Comparison of ENCODE assay signal across 28 cellular contexts in the genomic region with DNA sequence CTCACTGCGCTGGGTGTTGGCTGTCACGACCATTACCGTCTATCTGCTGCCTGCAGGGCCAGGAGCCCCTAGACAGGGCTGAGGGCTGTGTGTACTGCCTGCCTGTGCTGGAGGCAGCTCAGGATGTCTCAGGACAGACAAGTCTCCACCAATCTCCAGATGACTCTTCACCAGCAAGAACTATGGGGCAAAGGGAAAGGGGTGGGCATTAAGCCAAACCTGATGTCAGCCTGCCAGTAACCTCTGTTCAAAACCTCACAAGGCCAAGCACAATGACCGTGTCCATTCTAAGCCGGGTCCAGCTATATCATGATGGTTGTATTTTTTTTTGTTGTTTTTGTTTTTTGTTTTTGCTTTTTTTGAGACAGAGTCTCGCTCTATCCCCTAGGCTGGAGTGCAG. TPM values are rescaled to one million over a fixed set of nuclear protein-coding genes. Genes with fewer than 3 reads are reported as not detected.
DNase-seq lines count a peak whose midpoint lies in the region; TF ChIP-seq lines count a peak whose summit lies in the region.
"Had no signal": no experiment of that assay in that cellular context is flagged by ENCODE, and none has a peak within 500 bp of the region (broad histone marks: within the 10 kb centered on the region; RNA-seq: fewer than 3 reads in every experiment).

No MANE protein-coding gene starts in this region.

- no peak overlapping the region for H3K4me3 ChIP-seq in adipocyte (ENCODE audit: low read length)
- no peak overlapping the region for H3K4me3 ChIP-seq in fibroblast of mammary gland (ENCODE audit: control insufficient read depth, low read depth, low read length)
- H3K4me3 ChIP-seq in osteoblast (ENCODE audit: insufficient read depth, low read length), result no peak overlapping the region
- H3K4me3 ChIP-seq in effector memory CD4-positive, alpha-beta T cell (ENCODE audit: insufficient read depth, low read depth, low read length, poor library complexity, severe bottlenecking), result no peak overlapping the region
- H3K4me3 ChIP-seq: coronary artery, smooth muscle cell, suprapubic skin, uterus had no signal

- DNase-seq in EH (ENCODE audit: low read depth) (peak; percentile 45), adipocyte (ENCODE audit: low read depth) (no peak), fibroblast of mammary gland (ENCODE audit: low read depth) (peak; percentile 83), osteoblast (ENCODE audit: insufficient read length, low spot score, missing footprints) (peak; percentile 81), NCI-H1092 treated with DMSO at 0.1 percent for 48 hours (lab: John Stamatoyannopoulos, UW) (no peak), NOMO-1 treated with dmso at 0.1 percent for 144 hours (lab: John Stamatoyannopoulos, UW; ENCODE audit: unreplicated experiment) (no peak)
- no peak for DNase-seq in activated naive CD4-positive, alpha-beta T cell treated with Interleukin-2 at 50 U/mL for 16 hours
- no peak for DNase-seq in effector memory CD4-positive, alpha-beta T cell
- DNase-seq: ACHN; activated CD4-positive, CD25-positive, alpha-beta regulatory T cell; activated CD8-positive, alpha-beta T cell treated with anti-CD3 and anti-CD28 coated beads, Interleukin-2, amount 10 ng/mL, durations not matched to agents 7 days and 5 days; activated effector memory CD4-positive, alpha-beta T cell treated with anti-CD3 and anti-CD28 coated beads, Interleukin-2, amount 50 U/mL, for 16 hours; activated T-cell treated with anti-CD3 and anti-CD28 coated beads for 4 hours; HCEC 1CT; Karpas-422; left ventricle myocardium superior; MV-4-11; naive thymus-derived CD4-positive, alpha-beta T cell; NCI-H1694 treated with DMSO at 0.1 percent for 48 hours; NCI-H748 treated with DMSO at 0.1 percent for 48 hours; occipital lobe; SK-N-SH; stimulated activated CD4-positive, alpha-beta T cell treated with anti-CD3 and anti-CD28 coated beads, Interleukin-2, amount 100 ng/mL, for 24 hours; T-helper 9 cell; uterus had no signal

- no peaks in the 10 kb centered on the region for H3K27me3 ChIP-seq in adipocyte (replicated peaks; ENCODE audit: control insufficient read depth, insufficient read depth, low read length)
- H3K27me3 ChIP-seq in osteoblast (ENCODE audit: insufficient read depth, low read length), result no peaks in the 10 kb centered on the region
- H3K27me3 ChIP-seq in effector memory CD4-positive, alpha-beta T cell (replicated peaks; ENCODE audit: control insufficient read depth, insufficient read depth, low read length, poor library complexity, severe bottlenecking), result no peaks in the 10 kb centered on the region
- H3K27me3 ChIP-seq: suprapubic skin, uterus had no signal

- H3K27ac ChIP-seq in osteoblast (ENCODE audit: low read depth, low read length), result peak overlapping the region; percentile 28
- H3K27ac ChIP-seq in effector memory CD4-positive, alpha-beta T cell (ENCODE audit: insufficient read depth, low read length, poor library complexity, severe bottlenecking), result no peak overlapping the region
- H3K27ac ChIP-seq: suprapubic skin, uterus had no signal

- H2AFZ ChIP-seq in osteoblast (ENCODE audit: low read length), result no peak overlapping the region

- H3K36me3 ChIP-seq in adipocyte (ENCODE audit: control insufficient read depth, insufficient read depth, low read length, severe bottlenecking) (peaks cover 44% of the 10 kb centered on the region), osteoblast (ENCODE audit: insufficient read depth, low read length) (peaks cover 65% of the 10 kb centered on the region)
- H3K36me3 ChIP-seq in effector memory CD4-positive, alpha-beta T cell (ENCODE audit: control insufficient read depth, insufficient read depth, low read length), result peaks cover 49% of the 10 kb centered on the region
- H3K36me3 ChIP-seq: uterus had no signal

- H4K20me1 ChIP-seq in osteoblast (ENCODE audit: insufficient read depth, low read length), result no peaks in the 10 kb centered on the region

- H3K4me1 ChIP-seq in adipocyte (ENCODE audit: control insufficient read depth, insufficient read depth, low read length), result peaks cover 73% of the 10 kb centered on the region
- peaks cover 17% of the 10 kb centered on the region for H3K4me1 ChIP-seq in osteoblast (ENCODE audit: insufficient read depth, low read length)
- peaks cover 7% of the 10 kb centered on the region for H3K4me1 ChIP-seq in effector memory CD4-positive, alpha-beta T cell (ENCODE audit: control insufficient read depth, insufficient read depth, low read length, poor library complexity, severe bottlenecking)

- H3K9me3 ChIP-seq in adipocyte (ENCODE audit: control insufficient read depth, low read length), result no peaks in the 10 kb centered on the region
- H3K9me3 ChIP-seq in osteoblast (ENCODE audit: low read depth, low read length), result no peaks in the 10 kb centered on the region
- H3K9me3 ChIP-seq in effector memory CD4-positive, alpha-beta T cell (ENCODE audit: control insufficient read depth, low read length), result no peaks in the 10 kb centered on the region
- H3K9me3 ChIP-seq: SK-N-SH, suprapubic skin, uterus had no signal

- TF ChIP-seq CTCF in fibroblast of mammary gland (conservative IDR thresholded peaks at IDR 0.05; ENCODE audit: control insufficient read depth, insufficient read depth, low read depth, low read length) (no peak), osteoblast (IDR thresholded peaks at IDR 0.05; ENCODE audit: extremely low read depth, low read depth, low read length) (no peak)

- H3K4me2 ChIP-seq in osteoblast (ENCODE audit: insufficient read depth, low read length), result no peak overlapping the region
- H3K4me2 ChIP-seq: SK-N-SH, smooth muscle cell had no signal

- peak overlapping the region; percentile 37 for H3K9ac ChIP-seq in adipocyte (ENCODE audit: low read length)
- H3K9ac ChIP-seq: SK-N-SH had no signal

- peaks cover 49% of the 10 kb centered on the region for H3K79me2 ChIP-seq in osteoblast (ENCODE audit: insufficient read depth, low read length)

RNA-seq across cellular contexts. Expression of a gene that starts 31.6 kb away (rescaled TPM):
- 16.5 and 22.4 TPM in 2 replicates for total RNA-seq in osteoblast

RNA-seq across cellular contexts. Expression of a gene that starts 39.4 kb away (rescaled TPM):
- total RNA-seq in osteoblast, result 29.8 and 30.0 TPM in 2 replicates

RNA-seq across cellular contexts. Expression of a gene that starts 51.8 kb away (rescaled TPM):
- total RNA-seq in osteoblast, result 12.3 and 17.7 TPM in 2 replicates

Comparison
In these comparisons a context has a peak if more than half of its experiments do, and no peak if none do; other contexts are left out.
1. DNase-seq: peak in EH (single experiment), fibroblast of mammary gland (single experiment) and osteoblast (single experiment); none in adipocyte (single experiment), activated naive CD4-positive, alpha-beta T cell treated with Interleukin-2 at 50 U/mL for 16 hours (single experiment), effector memory CD4-positive, alpha-beta T cell (0 of 3), NCI-H1092 treated with DMSO at 0.1 percent for 48 hours (single experiment) and NOMO-1 treated with dmso at 0.1 percent for 144 hours (single experiment).